In the genomic region with DNA sequence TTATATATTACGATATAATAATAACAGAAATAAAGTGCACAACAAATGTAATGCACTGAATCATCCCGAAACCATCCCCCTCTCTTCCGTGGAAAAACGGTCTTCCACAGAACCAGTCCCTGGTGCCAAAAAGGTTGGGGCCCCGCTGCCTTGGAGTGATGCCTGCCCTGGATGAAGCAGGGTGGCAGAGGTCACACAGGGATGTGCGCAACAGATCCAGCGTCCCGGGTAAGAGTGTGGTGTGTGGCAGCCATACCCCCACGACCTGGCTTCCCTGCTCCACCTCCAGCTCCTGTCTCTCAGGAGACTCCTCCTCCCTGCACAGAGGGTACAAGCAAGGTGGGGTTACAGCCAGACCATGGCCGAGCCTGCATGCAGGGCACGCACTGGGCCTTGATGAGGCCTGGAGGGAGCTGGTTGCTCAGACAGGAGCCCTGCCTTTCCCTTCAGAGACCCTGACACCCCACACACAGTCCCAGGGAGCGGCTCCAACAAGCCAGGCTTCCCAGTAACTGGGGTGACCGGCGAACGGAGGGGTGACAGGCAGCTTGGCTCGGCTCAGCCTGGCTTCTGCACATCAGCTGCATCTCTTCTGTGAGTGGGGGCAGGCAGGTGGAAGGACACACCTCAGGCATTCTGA, we compare ENCODE assay signal across 27 cellular contexts. TPM values are rescaled to one million over a fixed set of nuclear protein-coding genes. Genes with fewer than 3 reads are reported as not detected.
"Had no signal": no experiment of that assay in that cellular context is flagged by ENCODE, and none has a peak within 500 bp of the region (broad histone marks: within the 10 kb centered on the region; RNA-seq: fewer than 3 reads in every experiment).

No MANE protein-coding gene starts in this region.

- H3K4me3 ChIP-seq: esophagus muscularis mucosa, gastroesophageal sphincter, left ventricle myocardium inferior, mucosa of descending colon, ovary, smooth muscle cell, stomach, thoracic aorta, transverse colon, uterus had no signal

- H3K4me1 ChIP-seq: esophagus muscularis mucosa, gastroesophageal sphincter, left ventricle myocardium inferior, stomach, transverse colon, uterus had no signal

- ATAC-seq: effector memory CD8-positive, alpha-beta T cell; gastroesophageal sphincter; mucosa of descending colon; naive thymus-derived CD8-positive, alpha-beta T cell; right cardiac atrium; stimulated activated memory B cell treated with anti-CD40 and anti-IgM and Interleukin-4, amounts not matched to agents 10 μg/mL and 1 μg/mL and 100 μg/mL, for 72 hours had no signal

- H3K4me1 Mint-ChIP-seq: stimulated activated memory B cell treated with anti-CD40 and anti-IgM and Interleukin-4, amounts not matched to agents 10 μg/mL and 1 μg/mL and 100 μg/mL, for 72 hours had no signal

- H3K27me3 ChIP-seq: gastroesophageal sphincter, ovary, stomach, transverse colon, uterus had no signal

- H3K4me2 ChIP-seq: smooth muscle cell had no signal

- H3K9me3 Mint-ChIP-seq: dendritic cell treated with granulocyte-macrophage colony-stimulating factor and Interleukin-4, amounts not matched to agents 40 ng/mL and 50 ng/mL, for 4 days; effector memory CD8-positive, alpha-beta T cell; naive thymus-derived CD8-positive, alpha-beta T cell; stimulated activated memory B cell treated with anti-CD40 and anti-IgM and Interleukin-4, amounts not matched to agents 10 μg/mL and 1 μg/mL and 100 μg/mL, for 72 hours had no signal

- H3K9me3 ChIP-seq: esophagus muscularis mucosa, gastroesophageal sphincter, left ventricle myocardium inferior, mucosa of descending colon, ovary, stomach, thoracic aorta, transverse colon, uterus had no signal

- H3K36me3 ChIP-seq: esophagus muscularis mucosa, gastroesophageal sphincter, left ventricle myocardium inferior, ovary, thoracic aorta, uterus had no signal

- DNase-seq: cerebellar nuclear complex; effector memory CD8-positive, alpha-beta T cell; glutamatergic neuron; islet precursor cell; left ventricle myocardium inferior; mammary epithelial cell; naive thymus-derived CD8-positive, alpha-beta T cell; nucleus accumbens; ovary; right cardiac atrium; stimulated activated CD4-positive, alpha-beta T cell treated with anti-CD3 and anti-CD28 coated beads, Interleukin-15, amount 100 ng/mL, for 24 hours; stimulated activated CD4-positive, alpha-beta T cell treated with anti-CD3 and anti-CD28 coated beads, Interleukin-1b, Interleukin-23, amount 100 ng/mL, for 48 hours; stimulated activated CD4-positive, alpha-beta T cell treated with anti-CD3 and anti-CD28 coated beads, Interleukin-4, amount 100 ng/mL, for 24 hours; stomach; substantia nigra; transverse colon; uterus had no signal

- H3K27ac ChIP-seq: epithelial cell of prostate, esophagus muscularis mucosa, gastroesophageal sphincter, left ventricle myocardium inferior, ovary, stomach, thoracic aorta, uterus had no signal

- H3K27ac Mint-ChIP-seq: dendritic cell treated with granulocyte-macrophage colony-stimulating factor and Interleukin-4, amounts not matched to agents 40 ng/mL and 50 ng/mL, for 4 days; effector memory CD8-positive, alpha-beta T cell; progenitor cell of endocrine pancreas; stimulated activated memory B cell treated with anti-CD40 and anti-IgM and Interleukin-4, amounts not matched to agents 10 μg/mL and 1 μg/mL and 100 μg/mL, for 72 hours had no signal

- H3K27me3 Mint-ChIP-seq: naive thymus-derived CD8-positive, alpha-beta T cell; stimulated activated memory B cell treated with anti-CD40 and anti-IgM and Interleukin-4, amounts not matched to agents 10 μg/mL and 1 μg/mL and 100 μg/mL, for 72 hours had no signal

- H3K4me3 Mint-ChIP-seq: dendritic cell treated with granulocyte-macrophage colony-stimulating factor and Interleukin-4, amounts not matched to agents 40 ng/mL and 50 ng/mL, for 4 days; effector memory CD8-positive, alpha-beta T cell; naive thymus-derived CD8-positive, alpha-beta T cell; stimulated activated memory B cell treated with anti-CD40 and anti-IgM and Interleukin-4, amounts not matched to agents 10 μg/mL and 1 μg/mL and 100 μg/mL, for 72 hours had no signal

RNA-seq across cellular contexts. Expression of a gene that starts 41.1 kb away (rescaled TPM):
- total RNA-seq: fibroblast of villous mesenchyme; naive thymus-derived CD8-positive, alpha-beta T cell had no signal
- polyA plus RNA-seq: smooth muscle cell had no signal
